1 cellular context compared by ENCODE assay signal in the genomic region with DNA sequence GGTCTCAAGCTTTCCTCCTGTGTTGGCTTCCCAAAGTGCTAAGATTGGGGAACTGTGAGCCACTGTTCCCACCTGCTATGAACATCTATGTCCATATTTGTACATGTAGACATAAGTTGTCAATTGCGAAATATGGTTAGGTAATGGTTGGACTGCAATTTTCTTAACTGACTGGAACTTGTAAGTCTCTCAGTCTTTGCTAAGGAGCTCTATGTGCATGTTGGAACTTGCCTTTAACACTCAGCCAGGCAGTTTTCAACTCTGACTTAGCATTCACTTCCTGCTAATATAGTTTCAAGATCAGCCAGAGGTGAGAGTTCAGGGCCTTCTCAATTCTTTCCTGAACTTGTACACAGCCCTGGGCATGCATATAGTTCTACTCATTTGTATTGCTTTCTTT.
TF ChIP-seq lines count a peak whose summit lies in the region.

No MANE protein-coding gene starts in this region.

TF ChIP-seq in GM12878, 131 proteins besides CTCF, POLR2A, EP300 and RAD21 (continued from another document):
- TF ChIP-seq ATF7 (IDR thresholded peaks at IDR 0.05; ENCODE audit: low read depth) = peak; percentile 60
- TF ChIP-seq NR2F1 (conservative IDR thresholded peaks at IDR 0.05) = peak; percentile 76
- 0 out of 2 replicates have a peak, but pooled peaks have one; percentile 43 for TF ChIP-seq CREB1 (IDR thresholded peaks at IDR 0.05; ENCODE audit: low read depth)
- TF ChIP-seq BCL11A (IDR thresholded peaks at IDR 0.05; ENCODE audit: low read depth, low read length) = 0 out of 2 replicates have a peak, but pooled peaks have one; percentile 30
- no peak for TF ChIP-seq TARDBP (IDR thresholded peaks at IDR 0.05; ENCODE audit: borderline replicate concordance)
- no peak for TF ChIP-seq BHLHE40 (IDR thresholded peaks at IDR 0.05; ENCODE audit: borderline replicate concordance in 1 of 2, low read depth in 2 of 2, low read length in 1 of 2)
- TF ChIP-seq EED (IDR thresholded peaks at IDR 0.05; ENCODE audit: low read depth) = peak; percentile 42; the same call in 1 of the 2 replicates
- peak; percentile 73 for TF ChIP-seq NFIC (IDR thresholded peaks at IDR 0.05; ENCODE audit: low read depth, low read length)
- TF ChIP-seq, protein P1, sequence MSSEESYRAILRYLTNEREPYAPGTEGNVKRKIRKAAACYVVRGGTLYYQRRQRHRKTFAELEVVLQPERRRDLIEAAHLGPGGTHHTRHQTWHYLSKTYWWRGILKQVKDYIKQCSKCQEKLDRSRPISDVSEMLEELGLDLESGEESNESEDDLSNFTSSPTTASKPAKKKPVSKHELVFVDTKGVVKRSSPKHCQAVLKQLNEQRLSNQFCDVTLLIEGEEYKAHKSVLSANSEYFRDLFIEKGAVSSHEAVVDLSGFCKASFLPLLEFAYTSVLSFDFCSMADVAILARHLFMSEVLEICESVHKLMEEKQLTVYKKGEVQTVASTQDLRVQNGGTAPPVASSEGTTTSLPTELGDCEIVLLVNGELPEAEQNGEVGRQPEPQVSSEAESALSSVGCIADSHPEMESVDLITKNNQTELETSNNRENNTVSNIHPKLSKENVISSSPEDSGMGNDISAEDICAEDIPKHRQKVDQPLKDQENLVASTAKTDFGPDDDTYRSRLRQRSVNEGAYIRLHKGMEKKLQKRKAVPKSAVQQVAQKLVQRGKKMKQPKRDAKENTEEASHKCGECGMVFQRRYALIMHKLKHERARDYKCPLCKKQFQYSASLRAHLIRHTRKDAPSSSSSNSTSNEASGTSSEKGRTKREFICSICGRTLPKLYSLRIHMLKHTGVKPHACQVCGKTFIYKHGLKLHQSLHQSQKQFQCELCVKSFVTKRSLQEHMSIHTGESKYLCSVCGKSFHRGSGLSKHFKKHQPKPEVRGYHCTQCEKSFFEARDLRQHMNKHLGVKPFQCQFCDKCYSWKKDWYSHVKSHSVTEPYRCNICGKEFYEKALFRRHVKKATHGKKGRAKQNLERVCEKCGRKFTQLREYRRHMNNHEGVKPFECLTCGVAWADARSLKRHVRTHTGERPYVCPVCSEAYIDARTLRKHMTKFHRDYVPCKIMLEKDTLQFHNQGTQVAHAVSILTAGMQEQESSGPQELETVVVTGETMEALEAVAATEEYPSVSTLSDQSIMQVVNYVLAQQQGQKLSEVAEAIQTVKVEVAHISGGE (CRISPR knock-in tag; IDR thresholded peaks at IDR 0.05) = no peak
- TF ChIP-seq MEF2A (IDR thresholded peaks at IDR 0.05; ENCODE audit: insufficient read depth, low read depth, low read length) = 0 out of 2 replicates have a peak, but pooled peaks have one; percentile 21
- no peak for TF ChIP-seq KLF5 (IDR thresholded peaks at IDR 0.05; ENCODE audit: partially characterized antibody)
- TF ChIP-seq CREM (IDR thresholded peaks at IDR 0.05; ENCODE audit: low read depth) = no peak; the same call in 1 of the 2 replicates
- TF ChIP-seq ETV6 (conservative IDR thresholded peaks at IDR 0.05 in 1 of 2, IDR thresholded peaks at IDR 0.05 in 1 of 2; ENCODE audit: borderline replicate concordance in 1 of 2, low read depth in 1 of 2) = peak in 1 of 2 experiments; percentile 60; a peak in 2 of 4 replicates
- no peak for TF ChIP-seq POLR2AphosphoS2 (IDR thresholded peaks at IDR 0.05; ENCODE audit: low read depth, low read length)
- TF ChIP-seq, protein P2, sequence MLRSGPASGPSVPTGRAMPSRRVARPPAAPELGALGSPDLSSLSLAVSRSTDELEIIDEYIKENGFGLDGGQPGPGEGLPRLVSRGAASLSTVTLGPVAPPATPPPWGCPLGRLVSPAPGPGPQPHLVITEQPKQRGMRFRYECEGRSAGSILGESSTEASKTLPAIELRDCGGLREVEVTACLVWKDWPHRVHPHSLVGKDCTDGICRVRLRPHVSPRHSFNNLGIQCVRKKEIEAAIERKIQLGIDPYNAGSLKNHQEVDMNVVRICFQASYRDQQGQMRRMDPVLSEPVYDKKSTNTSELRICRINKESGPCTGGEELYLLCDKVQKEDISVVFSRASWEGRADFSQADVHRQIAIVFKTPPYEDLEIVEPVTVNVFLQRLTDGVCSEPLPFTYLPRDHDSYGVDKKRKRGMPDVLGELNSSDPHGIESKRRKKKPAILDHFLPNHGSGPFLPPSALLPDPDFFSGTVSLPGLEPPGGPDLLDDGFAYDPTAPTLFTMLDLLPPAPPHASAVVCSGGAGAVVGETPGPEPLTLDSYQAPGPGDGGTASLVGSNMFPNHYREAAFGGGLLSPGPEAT (IDR thresholded peaks at IDR 0.05; ENCODE audit: low read depth) = 0 out of 2 replicates have a peak, but pooled peaks have one; percentile 25
- TF ChIP-seq CBX3 (IDR thresholded peaks at IDR 0.05; ENCODE audit: borderline replicate concordance, low read depth) = no peak
- peak; percentile 69 for TF ChIP-seq NR2C1 (IDR thresholded peaks at IDR 0.05)
- no peak for TF ChIP-seq KDM1A (IDR thresholded peaks at IDR 0.05; ENCODE audit: borderline replicate concordance)
- TF ChIP-seq, protein P3, sequence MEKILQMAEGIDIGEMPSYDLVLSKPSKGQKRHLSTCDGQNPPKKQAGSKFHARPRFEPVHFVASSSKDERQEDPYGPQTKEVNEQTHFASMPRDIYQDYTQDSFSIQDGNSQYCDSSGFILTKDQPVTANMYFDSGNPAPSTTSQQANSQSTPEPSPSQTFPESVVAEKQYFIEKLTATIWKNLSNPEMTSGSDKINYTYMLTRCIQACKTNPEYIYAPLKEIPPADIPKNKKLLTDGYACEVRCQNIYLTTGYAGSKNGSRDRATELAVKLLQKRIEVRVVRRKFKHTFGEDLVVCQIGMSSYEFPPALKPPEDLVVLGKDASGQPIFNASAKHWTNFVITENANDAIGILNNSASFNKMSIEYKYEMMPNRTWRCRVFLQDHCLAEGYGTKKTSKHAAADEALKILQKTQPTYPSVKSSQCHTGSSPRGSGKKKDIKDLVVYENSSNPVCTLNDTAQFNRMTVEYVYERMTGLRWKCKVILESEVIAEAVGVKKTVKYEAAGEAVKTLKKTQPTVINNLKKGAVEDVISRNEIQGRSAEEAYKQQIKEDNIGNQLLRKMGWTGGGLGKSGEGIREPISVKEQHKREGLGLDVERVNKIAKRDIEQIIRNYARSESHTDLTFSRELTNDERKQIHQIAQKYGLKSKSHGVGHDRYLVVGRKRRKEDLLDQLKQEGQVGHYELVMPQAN (conservative IDR thresholded peaks at IDR 0.05) = no peak
- no peak for TF ChIP-seq SMC3 (IDR thresholded peaks at IDR 0.05; ENCODE audit: borderline replicate concordance, low read length)
- TF ChIP-seq NBN (IDR thresholded peaks at IDR 0.05) = peak; percentile 16; the same call in 1 of the 2 replicates
- TF ChIP-seq SREBF2 (IDR thresholded peaks at IDR 0.05; ENCODE audit: low read length) = no peak
- no peak for TF ChIP-seq NFYA (IDR thresholded peaks at IDR 0.05; ENCODE audit: borderline replicate concordance, low read depth, low read length)
- TF ChIP-seq TBL1XR1 (IDR thresholded peaks at IDR 0.05; ENCODE audit: low read depth, low read length) = 0 out of 2 replicates have a peak, but pooled peaks have one; percentile 11
- TF ChIP-seq IKZF2 (IDR thresholded peaks at IDR 0.05) = peak in 1 of 2 experiments; percentile 39; a peak in 2 of 4 replicates
- TF ChIP-seq, protein P4, sequence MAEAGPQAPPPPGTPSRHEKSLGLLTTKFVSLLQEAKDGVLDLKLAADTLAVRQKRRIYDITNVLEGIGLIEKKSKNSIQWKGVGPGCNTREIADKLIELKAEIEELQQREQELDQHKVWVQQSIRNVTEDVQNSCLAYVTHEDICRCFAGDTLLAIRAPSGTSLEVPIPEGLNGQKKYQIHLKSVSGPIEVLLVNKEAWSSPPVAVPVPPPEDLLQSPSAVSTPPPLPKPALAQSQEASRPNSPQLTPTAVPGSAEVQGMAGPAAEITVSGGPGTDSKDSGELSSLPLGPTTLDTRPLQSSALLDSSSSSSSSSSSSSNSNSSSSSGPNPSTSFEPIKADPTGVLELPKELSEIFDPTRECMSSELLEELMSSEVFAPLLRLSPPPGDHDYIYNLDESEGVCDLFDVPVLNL (IDR thresholded peaks at IDR 0.05; ENCODE audit: low read depth, low read length) = no peak
- TF ChIP-seq, protein P5, sequence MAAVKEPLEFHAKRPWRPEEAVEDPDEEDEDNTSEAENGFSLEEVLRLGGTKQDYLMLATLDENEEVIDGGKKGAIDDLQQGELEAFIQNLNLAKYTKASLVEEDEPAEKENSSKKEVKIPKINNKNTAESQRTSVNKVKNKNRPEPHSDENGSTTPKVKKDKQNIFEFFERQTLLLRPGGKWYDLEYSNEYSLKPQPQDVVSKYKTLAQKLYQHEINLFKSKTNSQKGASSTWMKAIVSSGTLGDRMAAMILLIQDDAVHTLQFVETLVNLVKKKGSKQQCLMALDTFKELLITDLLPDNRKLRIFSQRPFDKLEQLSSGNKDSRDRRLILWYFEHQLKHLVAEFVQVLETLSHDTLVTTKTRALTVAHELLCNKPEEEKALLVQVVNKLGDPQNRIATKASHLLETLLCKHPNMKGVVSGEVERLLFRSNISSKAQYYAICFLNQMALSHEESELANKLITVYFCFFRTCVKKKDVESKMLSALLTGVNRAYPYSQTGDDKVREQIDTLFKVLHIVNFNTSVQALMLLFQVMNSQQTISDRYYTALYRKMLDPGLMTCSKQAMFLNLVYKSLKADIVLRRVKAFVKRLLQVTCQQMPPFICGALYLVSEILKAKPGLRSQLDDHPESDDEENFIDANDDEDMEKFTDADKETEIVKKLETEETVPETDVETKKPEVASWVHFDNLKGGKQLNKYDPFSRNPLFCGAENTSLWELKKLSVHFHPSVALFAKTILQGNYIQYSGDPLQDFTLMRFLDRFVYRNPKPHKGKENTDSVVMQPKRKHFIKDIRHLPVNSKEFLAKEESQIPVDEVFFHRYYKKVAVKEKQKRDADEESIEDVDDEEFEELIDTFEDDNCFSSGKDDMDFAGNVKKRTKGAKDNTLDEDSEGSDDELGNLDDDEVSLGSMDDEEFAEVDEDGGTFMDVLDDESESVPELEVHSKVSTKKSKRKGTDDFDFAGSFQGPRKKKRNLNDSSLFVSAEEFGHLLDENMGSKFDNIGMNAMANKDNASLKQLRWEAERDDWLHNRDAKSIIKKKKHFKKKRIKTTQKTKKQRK (IDR thresholded peaks at IDR 0.05; ENCODE audit: low read depth, low read length) = no peak
- peak; percentile 85; the same call in 1 of the 2 replicates for TF ChIP-seq CHD1 (IDR thresholded peaks at IDR 0.05; ENCODE audit: low read depth, low read length)
- peak; percentile 67 to 70; a peak in 3 of 4 replicates for TF ChIP-seq CEBPB (IDR thresholded peaks at IDR 0.05; ENCODE audit: borderline replicate concordance in 1 of 2, low read depth in 2 of 2, low read length in 2 of 2)
- peak; percentile 49 for TF ChIP-seq RUNX3 (IDR thresholded peaks at IDR 0.05; ENCODE audit: low read length)
- TF ChIP-seq, protein P6, sequence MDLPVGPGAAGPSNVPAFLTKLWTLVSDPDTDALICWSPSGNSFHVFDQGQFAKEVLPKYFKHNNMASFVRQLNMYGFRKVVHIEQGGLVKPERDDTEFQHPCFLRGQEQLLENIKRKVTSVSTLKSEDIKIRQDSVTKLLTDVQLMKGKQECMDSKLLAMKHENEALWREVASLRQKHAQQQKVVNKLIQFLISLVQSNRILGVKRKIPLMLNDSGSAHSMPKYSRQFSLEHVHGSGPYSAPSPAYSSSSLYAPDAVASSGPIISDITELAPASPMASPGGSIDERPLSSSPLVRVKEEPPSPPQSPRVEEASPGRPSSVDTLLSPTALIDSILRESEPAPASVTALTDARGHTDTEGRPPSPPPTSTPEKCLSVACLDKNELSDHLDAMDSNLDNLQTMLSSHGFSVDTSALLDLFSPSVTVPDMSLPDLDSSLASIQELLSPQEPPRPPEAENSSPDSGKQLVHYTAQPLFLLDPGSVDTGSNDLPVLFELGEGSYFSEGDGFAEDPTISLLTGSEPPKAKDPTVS (IDR thresholded peaks at IDR 0.05; ENCODE audit: low read depth, low read length) = no peak
- TF ChIP-seq, protein P7, sequence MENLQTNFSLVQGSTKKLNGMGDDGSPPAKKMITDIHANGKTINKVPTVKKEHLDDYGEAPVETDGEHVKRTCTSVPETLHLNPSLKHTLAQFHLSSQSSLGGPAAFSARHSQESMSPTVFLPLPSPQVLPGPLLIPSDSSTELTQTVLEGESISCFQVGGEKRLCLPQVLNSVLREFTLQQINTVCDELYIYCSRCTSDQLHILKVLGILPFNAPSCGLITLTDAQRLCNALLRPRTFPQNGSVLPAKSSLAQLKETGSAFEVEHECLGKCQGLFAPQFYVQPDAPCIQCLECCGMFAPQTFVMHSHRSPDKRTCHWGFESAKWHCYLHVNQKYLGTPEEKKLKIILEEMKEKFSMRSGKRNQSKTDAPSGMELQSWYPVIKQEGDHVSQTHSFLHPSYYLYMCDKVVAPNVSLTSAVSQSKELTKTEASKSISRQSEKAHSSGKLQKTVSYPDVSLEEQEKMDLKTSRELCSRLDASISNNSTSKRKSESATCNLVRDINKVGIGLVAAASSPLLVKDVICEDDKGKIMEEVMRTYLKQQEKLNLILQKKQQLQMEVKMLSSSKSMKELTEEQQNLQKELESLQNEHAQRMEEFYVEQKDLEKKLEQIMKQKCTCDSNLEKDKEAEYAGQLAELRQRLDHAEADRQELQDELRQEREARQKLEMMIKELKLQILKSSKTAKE (IDR thresholded peaks at IDR 0.05; ENCODE audit: low read depth, poor library complexity, severe bottlenecking) = peak; percentile 87
- TF ChIP-seq, protein P8, sequence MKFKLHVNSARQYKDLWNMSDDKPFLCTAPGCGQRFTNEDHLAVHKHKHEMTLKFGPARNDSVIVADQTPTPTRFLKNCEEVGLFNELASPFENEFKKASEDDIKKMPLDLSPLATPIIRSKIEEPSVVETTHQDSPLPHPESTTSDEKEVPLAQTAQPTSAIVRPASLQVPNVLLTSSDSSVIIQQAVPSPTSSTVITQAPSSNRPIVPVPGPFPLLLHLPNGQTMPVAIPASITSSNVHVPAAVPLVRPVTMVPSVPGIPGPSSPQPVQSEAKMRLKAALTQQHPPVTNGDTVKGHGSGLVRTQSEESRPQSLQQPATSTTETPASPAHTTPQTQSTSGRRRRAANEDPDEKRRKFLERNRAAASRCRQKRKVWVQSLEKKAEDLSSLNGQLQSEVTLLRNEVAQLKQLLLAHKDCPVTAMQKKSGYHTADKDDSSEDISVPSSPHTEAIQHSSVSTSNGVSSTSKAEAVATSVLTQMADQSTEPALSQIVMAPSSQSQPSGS (IDR thresholded peaks at IDR 0.05; ENCODE audit: low read length) = peak; percentile 75
